Comparison of ENCODE assay signal across 9 cellular contexts in the genomic region with DNA sequence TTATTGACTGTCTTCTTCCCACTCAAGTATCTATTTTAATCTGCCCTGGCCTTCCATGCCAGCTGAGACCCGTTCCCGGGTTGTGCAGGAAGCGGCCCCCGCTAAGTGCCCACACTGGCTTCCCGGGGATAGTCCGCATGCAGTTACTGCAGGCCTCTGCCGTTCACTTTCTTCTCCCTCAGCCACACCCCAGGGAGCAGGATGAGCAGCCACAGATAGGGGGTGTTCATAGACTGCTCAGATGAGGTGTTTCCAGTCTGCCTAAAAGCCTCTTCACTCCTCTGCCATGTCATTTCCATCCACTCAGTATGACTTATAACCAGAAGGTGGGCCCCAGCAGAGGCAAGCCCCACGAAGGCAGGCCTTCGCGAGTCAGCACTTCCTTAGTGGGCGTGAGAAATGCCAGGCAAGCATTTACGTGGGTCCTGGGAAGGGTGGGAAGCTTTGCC. TPM values are rescaled to one million over a fixed set of nuclear protein-coding genes. Genes with fewer than 3 reads are reported as not detected.
DNase-seq lines count a peak whose midpoint lies in the region; ATAC-seq lines count a peak whose summit lies in the region.
"Had no signal": no experiment of that assay in that cellular context is flagged by ENCODE, and none has a peak within 500 bp of the region (broad histone marks: within the 10 kb centered on the region; RNA-seq: fewer than 3 reads in every experiment).

No MANE protein-coding gene starts in this region.

- peaks cover 0 to 11% of the 10 kb centered on the region in 2 donors for H3K36me3 Mint-ChIP-seq in activated naive CD4-positive, alpha-beta T cell treated with anti-CD3 and anti-CD28 coated beads, Interleukin-2, amount 50 U/mL, for 72 hours

- peak; percentile 80 for DNase-seq in activated CD8-positive, alpha-beta memory T cell treated with anti-CD3 and anti-CD28 coated beads, Interleukin-2, amount 50 U/mL, for 48 hours
- DNase-seq in activated CD8-positive, alpha-beta memory T cell treated with anti-CD3 and anti-CD28 coated beads, Interleukin-2, amount 50 U/mL, for 4 hours, result no peak
- DNase-seq in activated naive CD4-positive, alpha-beta T cell treated with anti-CD3 and anti-CD28 coated beads, Interleukin-2, amount 50 U/mL, for 72 hours (ENCODE audit: low spot score in 2 of 2), result peak in 1 of 2 donors; percentile 63
- peak; percentile 40 for DNase-seq in iris pigment epithelial cell (ENCODE audit: low read depth)
- DNase-seq in stimulated activated naive CD8-positive, alpha-beta T cell treated with anti-CD3 and anti-CD28 coated beads, Interleukin-15, Interleukin-2, amounts not matched to agents 100 U/mL and 50 U/mL, for 24 hours, result peak; percentile 70
- no peak for DNase-seq in AG08395 (ENCODE audit: low spot score)
- no peak for DNase-seq in GF-D8 (lab: John Stamatoyannopoulos, UW)
- DNase-seq: effector memory CD4-positive, alpha-beta T cell had no signal

- H3K27ac Mint-ChIP-seq in activated naive CD4-positive, alpha-beta T cell treated with anti-CD3 and anti-CD28 coated beads, Interleukin-2, amount 50 U/mL, for 72 hours, result peak overlapping the region in 1 of 2 donors; percentile 34

- peak; percentile 85 to 100 for ATAC-seq in activated naive CD4-positive, alpha-beta T cell treated with anti-CD3 and anti-CD28 coated beads, Interleukin-2, amount 50 U/mL, for 72 hours
- ATAC-seq in stimulated activated naive CD8-positive, alpha-beta T cell treated with anti-CD3 and anti-CD28 coated beads, Interleukin-15, Interleukin-2, amounts not matched to agents 100 U/mL and 50 U/mL, for 24 hours, result peak; percentile 98
- no peak for ATAC-seq in HG02571 (IDR thresholded peaks at IDR 0.05; ENCODE audit: unreplicated experiment)

- no peaks in the 10 kb centered on the region for H3K9me3 Mint-ChIP-seq in activated naive CD4-positive, alpha-beta T cell treated with anti-CD3 and anti-CD28 coated beads, Interleukin-2, amount 50 U/mL, for 72 hours

RNA-seq across cellular contexts. Expression of a gene that starts 7.7 kb away (rescaled TPM):
- total RNA-seq in activated naive CD4-positive, alpha-beta T cell treated with anti-CD3 and anti-CD28 coated beads, Interleukin-2, amount 50 U/mL, for 72 hours, result 10 to 100 TPM; 13.1 to 14.0 TPM

RNA-seq across cellular contexts. Expression of a gene that starts 11.7 kb away (rescaled TPM):
- 1 to 10 TPM in 1 of 2 donors, under 1 TPM in 1; 0.71 to 1.2 TPM for total RNA-seq in activated naive CD4-positive, alpha-beta T cell treated with anti-CD3 and anti-CD28 coated beads, Interleukin-2, amount 50 U/mL, for 72 hours

Comparison
In these comparisons a context has a peak if more than half of its experiments do, and no peak if none do; other contexts are left out.
1. DNase-seq: peak in activated CD8-positive, alpha-beta memory T cell treated with anti-CD3 and anti-CD28 coated beads, Interleukin-2, amount 50 U/mL, for 48 hours (single experiment), iris pigment epithelial cell (single experiment) and stimulated activated naive CD8-positive, alpha-beta T cell treated with anti-CD3 and anti-CD28 coated beads, Interleukin-15, Interleukin-2, amounts not matched to agents 100 U/mL and 50 U/mL, for 24 hours (single experiment); none in activated CD8-positive, alpha-beta memory T cell treated with anti-CD3 and anti-CD28 coated beads, Interleukin-2, amount 50 U/mL, for 4 hours (single experiment), AG08395 (single experiment) and GF-D8 (single experiment).